19 cellular contexts compared by ENCODE assay signal in genomic region chr16:13994239-13995106, GRCh38.
A peak's percentile ranks its signal among the peaks of the same experiment; 100 is the strongest.
DNase-seq lines count a peak whose midpoint lies in the region; ATAC-seq and TF ChIP-seq lines count a peak whose summit lies in the region.
"Had no signal": no experiment of that assay in that cellular context is flagged by ENCODE, and none has a peak within 500 bp of the region (broad histone marks: within the 10 kb centered on the region; RNA-seq: fewer than 3 reads in every experiment).

No MANE protein-coding gene starts in this region.

- H3K4me3 ChIP-seq in PC-3 (ENCODE audit: low read length) = no peak overlapping the region
- peak overlapping the region; percentile 36 for H3K4me3 ChIP-seq in left ventricle myocardium inferior
- H3K4me3 ChIP-seq in skeletal muscle tissue (ENCODE audit: low read length in 3 of 3) = peak overlapping the region; percentile 24 to 70 (median 37)
- H3K4me3 ChIP-seq in upper lobe of left lung = no peak overlapping the region
- H3K4me3 ChIP-seq: K562, spleen, transverse colon had no signal

- no peaks in the 10 kb centered on the region for H3K36me3 ChIP-seq in PC-3 (ENCODE audit: low read depth, low read length)
- H3K36me3 ChIP-seq in left ventricle myocardium inferior = no peaks in the 10 kb centered on the region
- no peaks in the 10 kb centered on the region for H3K36me3 ChIP-seq in skeletal muscle tissue (ENCODE audit: control insufficient read depth in 3 of 3, insufficient read depth in 3 of 3, low read length in 3 of 3)
- H3K36me3 ChIP-seq in upper lobe of left lung = no peaks in the 10 kb centered on the region
- H3K36me3 ChIP-seq: spleen, transverse colon had no signal

- H3K79me2 ChIP-seq in PC-3 (ENCODE audit: low read length) = no peaks in the 10 kb centered on the region

- no TSS peak for BruUV-seq in PC-3 (replicated peaks; lab: Mats Ljungman, UMichigan)

- no peaks in the 10 kb centered on the region for H3K9me2 ChIP-seq in PC-3 (replicated peaks; ENCODE audit: low read length)

- no peak for ATAC-seq in PC-3
- ATAC-seq in upper lobe of left lung (ENCODE audit: low FRiP score in 2 of 2) = no peak
- ATAC-seq: K562; stimulated activated effector memory CD8-positive, alpha-beta T cell treated with anti-CD3 and anti-CD28 coated beads, Interleukin-12 subunit alpha, Interleukin-12 subunit beta, amount 100 ng/mL, for 72 hours had no signal

- H3K9me3 ChIP-seq in PC-3 (ENCODE audit: low read length) = no peaks in the 10 kb centered on the region
- H3K9me3 ChIP-seq in left ventricle myocardium inferior (replicated peaks) = no peaks in the 10 kb centered on the region
- no peaks in the 10 kb centered on the region for H3K9me3 ChIP-seq in skeletal muscle tissue (ENCODE audit: control insufficient read depth in 3 of 3, low read length in 3 of 3)
- H3K9me3 ChIP-seq in upper lobe of left lung = no peaks in the 10 kb centered on the region
- H3K9me3 ChIP-seq: spleen, transverse colon had no signal

- H3K27me3 ChIP-seq in PC-3 (ENCODE audit: low read length) = no peaks in the 10 kb centered on the region
- no peaks in the 10 kb centered on the region for H3K27me3 ChIP-seq in left ventricle myocardium inferior (ENCODE audit: low read depth)
- no peaks in the 10 kb centered on the region for H3K27me3 ChIP-seq in skeletal muscle tissue (ENCODE audit: control insufficient read depth in 3 of 3, insufficient read depth in 3 of 3, low read length in 3 of 3)
- no peaks in the 10 kb centered on the region for H3K27me3 ChIP-seq in upper lobe of left lung
- H3K27me3 ChIP-seq: spleen, transverse colon had no signal

- CTCF ChIA-PET in PC-3 (lab: Charles Lee) = no interaction called here

- no peaks in the 10 kb centered on the region for H3F3A ChIP-seq in PC-3 (ENCODE audit: low read length, unreplicated experiment)

- TF ChIP-seq EP300 in upper lobe of left lung (IDR thresholded peaks at IDR 0.05) = no peak

- TF ChIP-seq POLR2A in upper lobe of left lung (IDR thresholded peaks at IDR 0.05) = no peak

- intact Hi-C loops in PC-3 (cut with micrococcal nuclease) = no loop called here
- intact Hi-C loops in left ventricle myocardium inferior (cut with micrococcal nuclease) = no loop called here

- POLR2A ChIA-PET in PC-3 (lab: Charles Lee; ENCODE audit: unreplicated experiment) = no interaction called here

- no peak overlapping the region for H3K4me2 ChIP-seq in PC-3 (ENCODE audit: low read length)

- H3K27ac ChIP-seq in PC-3 (ENCODE audit: low read length) = no peak overlapping the region
- peak overlapping the region; percentile 78 for H3K27ac ChIP-seq in left ventricle myocardium inferior (replicated peaks)
- peak overlapping the region; percentile 92 for H3K27ac ChIP-seq in skeletal muscle tissue (ENCODE audit: low read depth, low read length)
- H3K27ac ChIP-seq in upper lobe of left lung = no peak overlapping the region
- H3K27ac ChIP-seq: spleen, transverse colon had no signal

- H3K9ac ChIP-seq in PC-3 (ENCODE audit: low read length) = no peak overlapping the region
- peak overlapping the region; percentile 60 to 68 (median 65) for H3K9ac ChIP-seq in skeletal muscle tissue (ENCODE audit: low read depth in 1 of 3, low read length in 3 of 3)

- TF ChIP-seq CTCF in PC-3 (conservative IDR thresholded peaks at IDR 0.05; ENCODE audit: low read depth, low read length) (no peak), left ventricle myocardium inferior (IDR thresholded peaks at IDR 0.05; ENCODE audit: borderline replicate concordance) (no peak), upper lobe of left lung (IDR thresholded peaks at IDR 0.05) (no peak)

- DNase-seq in NCI-H2107 treated with DMSO at 0.1 percent for 48 hours (lab: John Stamatoyannopoulos, UW; ENCODE audit: unreplicated experiment) (peak; percentile 51), NCI-H2107 (lab: John Stamatoyannopoulos, UW) (no peak), PC-3 (peak; percentile 2), left ventricle myocardium inferior (no peak), activated gamma-delta T cell treated with Interleukin-2 at 50 U/mL for 16 hours (no peak), upper lobe of left lung (no peak), NCI-H526 treated with DMSO at 0.1 percent for 48 hours (lab: John Stamatoyannopoulos, UW) (no peak)
- DNase-seq: activated CD4-positive, alpha-beta T cell treated with anti-CD3 and anti-CD28 coated beads, Interleukin-2, amount 50 U/mL, for 48 hours; activated T-cell treated with anti-CD3 and anti-CD28 coated beads, Interleukin-2, amount 50 U/mL, for 48 hours; C1 segment of cervical spinal cord; effector CD4-positive, alpha-beta T cell; kidney glomerular epithelial cell; NCI-H1092 treated with DMSO at 0.1 percent for 48 hours; NCI-H524 treated with DMSO at 0.1 percent for 48 hours; spleen; transverse colon had no signal

- H4K20me1 ChIP-seq in PC-3 (ENCODE audit: low read length) = no peaks in the 10 kb centered on the region

- WGBS in upper lobe of left lung, 2 donors = 54 to 61% methylated on average over 14 of the region's 14 CpGs

- H3K4me1 ChIP-seq in PC-3 (ENCODE audit: insufficient read depth, low read length) (no peaks in the 10 kb centered on the region), left ventricle myocardium inferior (peaks cover 40% of the 10 kb centered on the region), skeletal muscle tissue (ENCODE audit: control insufficient read depth in 3 of 3, insufficient read depth in 3 of 3, low read length in 3 of 3) (peaks cover 9 to 20% (median 10%) of the 10 kb centered on the region in 3 donors), upper lobe of left lung (peaks cover 0 to 12% (median 6%) of the 10 kb centered on the region in 4 donors)

- H2AFZ ChIP-seq in PC-3 (ENCODE audit: low read length) = peak overlapping the region; percentile 42; the same call in 1 of the 2 replicates

Comparison
In these comparisons a context has a peak if more than half of its experiments do, and no peak if none do; other contexts are left out.
1. DNase-seq: peak in NCI-H2107 treated with DMSO at 0.1 percent for 48 hours (single experiment) and PC-3 (single experiment); none in NCI-H2107 (single experiment), left ventricle myocardium inferior (single experiment), activated gamma-delta T cell treated with Interleukin-2 at 50 U/mL for 16 hours (single experiment), upper lobe of left lung (0 of 2) and NCI-H526 treated with DMSO at 0.1 percent for 48 hours (single experiment).
2. H3K27ac ChIP-seq: peak in left ventricle myocardium inferior (single experiment) and skeletal muscle tissue (single experiment); none in PC-3 (single experiment) and upper lobe of left lung (0 of 4).
3. H3K4me3 ChIP-seq: peak in left ventricle myocardium inferior (single experiment) and skeletal muscle tissue (3 of 3); none in PC-3 (single experiment) and upper lobe of left lung (0 of 4).